In the genomic region with DNA sequence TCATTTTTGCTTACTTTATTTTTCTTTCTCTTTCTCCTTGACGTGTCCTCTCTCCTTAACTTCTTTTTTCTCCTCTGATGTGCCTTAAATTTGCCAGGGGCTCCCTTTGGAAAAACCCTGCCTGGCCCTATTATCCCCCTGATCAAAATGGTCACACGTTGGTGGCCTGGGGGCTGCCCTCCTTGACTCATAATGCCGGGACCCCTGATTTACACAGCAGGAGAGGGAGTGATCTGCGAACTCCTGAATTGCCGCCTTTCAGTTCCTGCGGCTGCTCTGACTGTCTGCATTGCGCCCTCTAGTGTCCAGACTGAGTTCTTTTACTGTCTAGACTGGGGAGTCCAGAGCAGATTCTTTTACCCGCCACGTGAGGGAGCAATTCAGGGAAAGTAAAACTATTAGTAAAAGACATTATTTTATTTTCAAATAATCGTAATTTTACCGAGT, we compare ENCODE assay signal across 1 cellular context.
TF ChIP-seq lines count a peak whose summit lies in the region.

No MANE protein-coding gene starts in this region.

TF ChIP-seq in H1, 55 proteins besides CTCF, POLR2A, EP300 and RAD21:
- TF ChIP-seq, protein P1, sequence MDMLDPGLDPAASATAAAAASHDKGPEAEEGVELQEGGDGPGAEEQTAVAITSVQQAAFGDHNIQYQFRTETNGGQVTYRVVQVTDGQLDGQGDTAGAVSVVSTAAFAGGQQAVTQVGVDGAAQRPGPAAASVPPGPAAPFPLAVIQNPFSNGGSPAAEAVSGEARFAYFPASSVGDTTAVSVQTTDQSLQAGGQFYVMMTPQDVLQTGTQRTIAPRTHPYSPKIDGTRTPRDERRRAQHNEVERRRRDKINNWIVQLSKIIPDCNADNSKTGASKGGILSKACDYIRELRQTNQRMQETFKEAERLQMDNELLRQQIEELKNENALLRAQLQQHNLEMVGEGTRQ (IDR thresholded peaks at IDR 0.05; ENCODE audit: low read length) = no peak
- TF ChIP-seq BACH1 (IDR thresholded peaks at IDR 0.05; ENCODE audit: low read length) (no peak), POLR2AphosphoS5 (IDR thresholded peaks at IDR 0.05; ENCODE audit: low read depth, low read length) (no peak), SUZ12 (IDR thresholded peaks at IDR 0.05; ENCODE audit: low read length) (no peak), RNF2 (IDR thresholded peaks at IDR 0.05; ENCODE audit: borderline replicate concordance, low read depth, low read length, missing control alignments, poor library complexity, severe bottlenecking) (no peak), FOSL1 (IDR thresholded peaks at IDR 0.05; ENCODE audit: insufficient read depth, low read depth, low read length) (no peak), CBX5 (IDR thresholded peaks at IDR 0.05; ENCODE audit: low read depth, low read length) (no peak), PHF8 (conservative IDR thresholded peaks at IDR 0.05; ENCODE audit: low read depth, low read length) (no peak), CREB1 (IDR thresholded peaks at IDR 0.05) (no peak), EGR1 (IDR thresholded peaks at IDR 0.05; ENCODE audit: borderline replicate concordance, low read depth, low read length) (no peak), NANOG (IDR thresholded peaks at IDR 0.05; ENCODE audit: insufficient read depth, low read depth, low read length, poor library complexity, severe bottlenecking) (no peak), CTBP2 (IDR thresholded peaks at IDR 0.05; ENCODE audit: borderline replicate concordance, insufficient read depth, insufficient read length, low read length) (no peak), SP4 (IDR thresholded peaks at IDR 0.05; ENCODE audit: low read length) (no peak), YY1 (IDR thresholded peaks at IDR 0.05; ENCODE audit: low read depth, low read length) (0 out of 2 replicates have a peak, but pooled peaks have one; percentile 32), EZH2 (IDR thresholded peaks at IDR 0.05; ENCODE audit: low read depth, low read length, severe bottlenecking) (no peak), MAFK (IDR thresholded peaks at IDR 0.05; ENCODE audit: low read depth, low read length) (no peak), CHD1 (IDR thresholded peaks at IDR 0.05; ENCODE audit: low read depth, low read length) (no peak), TAF1 (IDR thresholded peaks at IDR 0.05; ENCODE audit: low read depth, low read length) (no peak), SIN3A (conservative IDR thresholded peaks at IDR 0.05 in 1 of 2, IDR thresholded peaks at IDR 0.05 in 1 of 2; ENCODE audit: low read depth in 1 of 2, low read length in 2 of 2) (no peak), ZNF274 (IDR thresholded peaks at IDR 0.05; ENCODE audit: borderline replicate concordance, extremely low read depth, low read length) (no peak), SRF (IDR thresholded peaks at IDR 0.05; ENCODE audit: low read depth, low read length) (no peak), SP2 (IDR thresholded peaks at IDR 0.05; ENCODE audit: low read length) (no peak), KDM1A (IDR thresholded peaks at IDR 0.05; ENCODE audit: borderline replicate concordance, low read length) (no peak), JUND (IDR thresholded peaks at IDR 0.05; ENCODE audit: low read length) (peak; percentile 30; the same call in 1 of the 2 replicates), BRCA1 (IDR thresholded peaks at IDR 0.05; ENCODE audit: low read depth, low read length) (no peak), GTF2F1 (IDR thresholded peaks at IDR 0.05; ENCODE audit: borderline replicate concordance, low read depth, low read length) (no peak), SIRT6 (IDR thresholded peaks at IDR 0.05; ENCODE audit: low read length) (no peak), SP1 (IDR thresholded peaks at IDR 0.05; ENCODE audit: low read depth, low read length) (no peak), BCL11A (IDR thresholded peaks at IDR 0.05; ENCODE audit: low read depth in 2 of 2, low read length in 2 of 2) (no peak)
- TF ChIP-seq, protein P2, sequence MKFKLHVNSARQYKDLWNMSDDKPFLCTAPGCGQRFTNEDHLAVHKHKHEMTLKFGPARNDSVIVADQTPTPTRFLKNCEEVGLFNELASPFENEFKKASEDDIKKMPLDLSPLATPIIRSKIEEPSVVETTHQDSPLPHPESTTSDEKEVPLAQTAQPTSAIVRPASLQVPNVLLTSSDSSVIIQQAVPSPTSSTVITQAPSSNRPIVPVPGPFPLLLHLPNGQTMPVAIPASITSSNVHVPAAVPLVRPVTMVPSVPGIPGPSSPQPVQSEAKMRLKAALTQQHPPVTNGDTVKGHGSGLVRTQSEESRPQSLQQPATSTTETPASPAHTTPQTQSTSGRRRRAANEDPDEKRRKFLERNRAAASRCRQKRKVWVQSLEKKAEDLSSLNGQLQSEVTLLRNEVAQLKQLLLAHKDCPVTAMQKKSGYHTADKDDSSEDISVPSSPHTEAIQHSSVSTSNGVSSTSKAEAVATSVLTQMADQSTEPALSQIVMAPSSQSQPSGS (IDR thresholded peaks at IDR 0.05; ENCODE audit: low read length) = no peak
- TF ChIP-seq, protein P3, sequence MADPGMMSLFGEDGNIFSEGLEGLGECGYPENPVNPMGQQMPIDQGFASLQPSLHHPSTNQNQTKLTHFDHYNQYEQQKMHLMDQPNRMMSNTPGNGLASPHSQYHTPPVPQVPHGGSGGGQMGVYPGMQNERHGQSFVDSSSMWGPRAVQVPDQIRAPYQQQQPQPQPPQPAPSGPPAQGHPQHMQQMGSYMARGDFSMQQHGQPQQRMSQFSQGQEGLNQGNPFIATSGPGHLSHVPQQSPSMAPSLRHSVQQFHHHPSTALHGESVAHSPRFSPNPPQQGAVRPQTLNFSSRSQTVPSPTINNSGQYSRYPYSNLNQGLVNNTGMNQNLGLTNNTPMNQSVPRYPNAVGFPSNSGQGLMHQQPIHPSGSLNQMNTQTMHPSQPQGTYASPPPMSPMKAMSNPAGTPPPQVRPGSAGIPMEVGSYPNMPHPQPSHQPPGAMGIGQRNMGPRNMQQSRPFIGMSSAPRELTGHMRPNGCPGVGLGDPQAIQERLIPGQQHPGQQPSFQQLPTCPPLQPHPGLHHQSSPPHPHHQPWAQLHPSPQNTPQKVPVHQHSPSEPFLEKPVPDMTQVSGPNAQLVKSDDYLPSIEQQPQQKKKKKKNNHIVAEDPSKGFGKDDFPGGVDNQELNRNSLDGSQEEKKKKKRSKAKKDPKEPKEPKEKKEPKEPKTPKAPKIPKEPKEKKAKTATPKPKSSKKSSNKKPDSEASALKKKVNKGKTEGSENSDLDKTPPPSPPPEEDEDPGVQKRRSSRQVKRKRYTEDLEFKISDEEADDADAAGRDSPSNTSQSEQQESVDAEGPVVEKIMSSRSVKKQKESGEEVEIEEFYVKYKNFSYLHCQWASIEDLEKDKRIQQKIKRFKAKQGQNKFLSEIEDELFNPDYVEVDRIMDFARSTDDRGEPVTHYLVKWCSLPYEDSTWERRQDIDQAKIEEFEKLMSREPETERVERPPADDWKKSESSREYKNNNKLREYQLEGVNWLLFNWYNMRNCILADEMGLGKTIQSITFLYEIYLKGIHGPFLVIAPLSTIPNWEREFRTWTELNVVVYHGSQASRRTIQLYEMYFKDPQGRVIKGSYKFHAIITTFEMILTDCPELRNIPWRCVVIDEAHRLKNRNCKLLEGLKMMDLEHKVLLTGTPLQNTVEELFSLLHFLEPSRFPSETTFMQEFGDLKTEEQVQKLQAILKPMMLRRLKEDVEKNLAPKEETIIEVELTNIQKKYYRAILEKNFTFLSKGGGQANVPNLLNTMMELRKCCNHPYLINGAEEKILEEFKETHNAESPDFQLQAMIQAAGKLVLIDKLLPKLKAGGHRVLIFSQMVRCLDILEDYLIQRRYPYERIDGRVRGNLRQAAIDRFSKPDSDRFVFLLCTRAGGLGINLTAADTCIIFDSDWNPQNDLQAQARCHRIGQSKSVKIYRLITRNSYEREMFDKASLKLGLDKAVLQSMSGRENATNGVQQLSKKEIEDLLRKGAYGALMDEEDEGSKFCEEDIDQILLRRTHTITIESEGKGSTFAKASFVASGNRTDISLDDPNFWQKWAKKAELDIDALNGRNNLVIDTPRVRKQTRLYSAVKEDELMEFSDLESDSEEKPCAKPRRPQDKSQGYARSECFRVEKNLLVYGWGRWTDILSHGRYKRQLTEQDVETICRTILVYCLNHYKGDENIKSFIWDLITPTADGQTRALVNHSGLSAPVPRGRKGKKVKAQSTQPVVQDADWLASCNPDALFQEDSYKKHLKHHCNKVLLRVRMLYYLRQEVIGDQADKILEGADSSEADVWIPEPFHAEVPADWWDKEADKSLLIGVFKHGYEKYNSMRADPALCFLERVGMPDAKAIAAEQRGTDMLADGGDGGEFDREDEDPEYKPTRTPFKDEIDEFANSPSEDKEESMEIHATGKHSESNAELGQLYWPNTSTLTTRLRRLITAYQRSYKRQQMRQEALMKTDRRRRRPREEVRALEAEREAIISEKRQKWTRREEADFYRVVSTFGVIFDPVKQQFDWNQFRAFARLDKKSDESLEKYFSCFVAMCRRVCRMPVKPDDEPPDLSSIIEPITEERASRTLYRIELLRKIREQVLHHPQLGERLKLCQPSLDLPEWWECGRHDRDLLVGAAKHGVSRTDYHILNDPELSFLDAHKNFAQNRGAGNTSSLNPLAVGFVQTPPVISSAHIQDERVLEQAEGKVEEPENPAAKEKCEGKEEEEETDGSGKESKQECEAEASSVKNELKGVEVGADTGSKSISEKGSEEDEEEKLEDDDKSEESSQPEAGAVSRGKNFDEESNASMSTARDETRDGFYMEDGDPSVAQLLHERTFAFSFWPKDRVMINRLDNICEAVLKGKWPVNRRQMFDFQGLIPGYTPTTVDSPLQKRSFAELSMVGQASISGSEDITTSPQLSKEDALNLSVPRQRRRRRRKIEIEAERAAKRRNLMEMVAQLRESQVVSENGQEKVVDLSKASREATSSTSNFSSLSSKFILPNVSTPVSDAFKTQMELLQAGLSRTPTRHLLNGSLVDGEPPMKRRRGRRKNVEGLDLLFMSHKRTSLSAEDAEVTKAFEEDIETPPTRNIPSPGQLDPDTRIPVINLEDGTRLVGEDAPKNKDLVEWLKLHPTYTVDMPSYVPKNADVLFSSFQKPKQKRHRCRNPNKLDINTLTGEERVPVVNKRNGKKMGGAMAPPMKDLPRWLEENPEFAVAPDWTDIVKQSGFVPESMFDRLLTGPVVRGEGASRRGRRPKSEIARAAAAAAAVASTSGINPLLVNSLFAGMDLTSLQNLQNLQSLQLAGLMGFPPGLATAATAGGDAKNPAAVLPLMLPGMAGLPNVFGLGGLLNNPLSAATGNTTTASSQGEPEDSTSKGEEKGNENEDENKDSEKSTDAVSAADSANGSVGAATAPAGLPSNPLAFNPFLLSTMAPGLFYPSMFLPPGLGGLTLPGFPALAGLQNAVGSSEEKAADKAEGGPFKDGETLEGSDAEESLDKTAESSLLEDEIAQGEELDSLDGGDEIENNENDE (IDR thresholded peaks at IDR 0.05; ENCODE audit: insufficient replicate concordance, low read length) = peak; percentile 37
- TF ChIP-seq, protein P4, sequence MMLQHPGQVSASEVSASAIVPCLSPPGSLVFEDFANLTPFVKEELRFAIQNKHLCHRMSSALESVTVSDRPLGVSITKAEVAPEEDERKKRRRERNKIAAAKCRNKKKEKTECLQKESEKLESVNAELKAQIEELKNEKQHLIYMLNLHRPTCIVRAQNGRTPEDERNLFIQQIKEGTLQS (IDR thresholded peaks at IDR 0.05; ENCODE audit: insufficient read depth, low read depth, low read length) = 0 out of 2 replicates have a peak, but pooled peaks have one; percentile 56
- TF ChIP-seq, protein P5, sequence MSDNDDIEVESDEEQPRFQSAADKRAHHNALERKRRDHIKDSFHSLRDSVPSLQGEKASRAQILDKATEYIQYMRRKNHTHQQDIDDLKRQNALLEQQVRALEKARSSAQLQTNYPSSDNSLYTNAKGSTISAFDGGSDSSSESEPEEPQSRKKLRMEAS (IDR thresholded peaks at IDR 0.05) = no peak
- TF ChIP-seq, protein P6, sequence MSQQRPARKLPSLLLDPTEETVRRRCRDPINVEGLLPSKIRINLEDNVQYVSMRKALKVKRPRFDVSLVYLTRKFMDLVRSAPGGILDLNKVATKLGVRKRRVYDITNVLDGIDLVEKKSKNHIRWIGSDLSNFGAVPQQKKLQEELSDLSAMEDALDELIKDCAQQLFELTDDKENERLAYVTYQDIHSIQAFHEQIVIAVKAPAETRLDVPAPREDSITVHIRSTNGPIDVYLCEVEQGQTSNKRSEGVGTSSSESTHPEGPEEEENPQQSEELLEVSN (IDR thresholded peaks at IDR 0.05) = no peak
